Comparison of ENCODE assay signal across 35 cellular contexts in genomic region chr2:37878536-37878935, GRCh38. TPM values are rescaled to one million over a fixed set of nuclear protein-coding genes. Genes with fewer than 3 reads are reported as not detected.
A peak's percentile ranks its signal among the peaks of the same experiment; 100 is the strongest.
DNase-seq lines count a peak whose midpoint lies in the region; ATAC-seq and FAIRE-seq lines count a peak whose summit lies in the region.
"Had no signal": no experiment of that assay in that cellular context is flagged by ENCODE, and none has a peak within 500 bp of the region (broad histone marks: within the 10 kb centered on the region; RNA-seq: fewer than 3 reads in every experiment).

No MANE protein-coding gene starts in this region.

- in situ Hi-C loops in SK-MEL-5 (cut with HindIII; ENCODE audit: low pct_unique_long_range_greater_than_20kb, low sequenced_read_pairs), result no loop called here

- peak; percentile 92 for FAIRE-seq in TTC549 (lab: Jason Lieb, UNC)
- FAIRE-seq: A204.1, A549, D721Med had no signal

- H3K27ac ChIP-seq in aorta (ENCODE audit: low read depth in 1 of 2, low read length in 2 of 2), result no peak overlapping the region
- H3K27ac ChIP-seq: 22Rv1; A549; BLaER1; BLaER1 treated with 17β-estradiol and CSF1 and Interleukin-3, amounts not matched to agents 10 nM and 100 nM; C4-2B had no signal

- no peaks in the 10 kb centered on the region for H3K36me3 ChIP-seq in aorta (ENCODE audit: control insufficient read depth in 1 of 2, insufficient read depth in 2 of 2, low read length in 1 of 2)
- H3K36me3 ChIP-seq: BE2C; BLaER1; BLaER1 treated with 17β-estradiol and CSF1 and Interleukin-3, amounts not matched to agents 10 nM and 100 nM had no signal

- intact Hi-C loops in aorta (cut with DNase I), result loop anchor here (5.0 kb wide), 4 partner anchors 46 to 481 kb away; no protein-coding TSS in a partner anchor

- no peaks in the 10 kb centered on the region for H3K27me3 ChIP-seq in aorta (ENCODE audit: control insufficient read depth in 1 of 2, insufficient read depth in 2 of 2, low read length in 1 of 2)
- H3K27me3 ChIP-seq: BE2C, BLaER1 had no signal

- no peaks in the 10 kb centered on the region for H3K4me1 ChIP-seq in aorta (ENCODE audit: control insufficient read depth in 1 of 2, insufficient read depth in 2 of 2, low read length in 2 of 2)
- H3K4me1 ChIP-seq: A549, Caco-2 had no signal

- 91 to 92% methylated on average over 3 to 4 of the region's 4 CpGs for WGBS in aorta, 2 donors

- ATAC-seq in GM19467 (IDR thresholded peaks at IDR 0.05; ENCODE audit: unreplicated experiment), result no peak
- ATAC-seq in aorta (ENCODE audit: low FRiP score), result no peak
- no peak for ATAC-seq in GM21526 (IDR thresholded peaks at IDR 0.05; ENCODE audit: low FRiP score, unreplicated experiment)
- ATAC-seq: A549; CD8-positive, alpha-beta T cell had no signal

- DNase-seq in COLO829 (ENCODE audit: low spot score) (peak; percentile 30), SK-MEL-5 (ENCODE audit: low read depth, low spot score) (peak; percentile 94), foreskin melanocyte (peak; percentile 69), aorta (no peak), HPDE6-E6E7 (ENCODE audit: extremely low spot score) (no peak)
- DNase-seq: 8988T; ACHN; AML-193; BE2C; C1 segment of cervical spinal cord; Caco-2; Calu3; CD4-positive, alpha-beta memory T cell; CD4-positive, alpha-beta T cell; CD4-positive, CD25-positive, alpha-beta regulatory T cell; CD8-positive, alpha-beta memory T cell; CD8-positive, alpha-beta T cell; COR-L47; DMS 273 treated with DMSO at 0.1 percent for 48 hours; DMS153; DMS53; DMS79; DMS79 treated with DMSO at 0.1 percent for 48 hours; DND-41; EL had no signal

- no peaks in the 10 kb centered on the region for H3K9me3 ChIP-seq in aorta (ENCODE audit: control insufficient read depth, low read length)
- H3K9me3 ChIP-seq: A549; BE2C; BLaER1; BLaER1 treated with 17β-estradiol and CSF1 and Interleukin-3, amounts not matched to agents 10 nM and 100 nM; Caco-2 had no signal

- no peak overlapping the region for H3K4me3 ChIP-seq in aorta (ENCODE audit: low read length in 2 of 2)
- H3K4me3 ChIP-seq: A549; BLaER1; BLaER1 treated with 17β-estradiol and CSF1 and Interleukin-3, amounts not matched to agents 10 nM and 100 nM had no signal

RNA-seq across cellular contexts. Expression of gene RMDN2, which starts 46.6 kb away (rescaled TPM):
- 13.0 and 14.3 TPM in 2 replicates for total RNA-seq in SK-MEL-5 (2014; rRNA removed; shearing (Covaris generic))
- 4.9 and 6.3 TPM in 2 replicates for polyA plus RNA-seq in SK-MEL-5 (2015; cell fraction: cytosol; rRNA removed)
- polyA plus RNA-seq in SK-MEL-5 (2015; cell fraction: nucleus; rRNA removed), result 10.2 and 30.2 TPM in 2 replicates
- 1 to 10 TPM; 5.3 to 8.0 TPM for total RNA-seq in aorta
- 10 to 100 TPM in 1 of 2 donors, 1 to 10 TPM in 1; 6.7 to 10.3 TPM for polyA plus RNA-seq in aorta

Comparison
In these comparisons a context has a peak if more than half of its experiments do, and no peak if none do; other contexts are left out.
1. DNase-seq: peak in COLO829 (single experiment), SK-MEL-5 (single experiment) and foreskin melanocyte (single experiment); none in aorta (0 of 2) and HPDE6-E6E7 (single experiment).